ENCODE assay signal across 8 cellular contexts in the genomic region with DNA sequence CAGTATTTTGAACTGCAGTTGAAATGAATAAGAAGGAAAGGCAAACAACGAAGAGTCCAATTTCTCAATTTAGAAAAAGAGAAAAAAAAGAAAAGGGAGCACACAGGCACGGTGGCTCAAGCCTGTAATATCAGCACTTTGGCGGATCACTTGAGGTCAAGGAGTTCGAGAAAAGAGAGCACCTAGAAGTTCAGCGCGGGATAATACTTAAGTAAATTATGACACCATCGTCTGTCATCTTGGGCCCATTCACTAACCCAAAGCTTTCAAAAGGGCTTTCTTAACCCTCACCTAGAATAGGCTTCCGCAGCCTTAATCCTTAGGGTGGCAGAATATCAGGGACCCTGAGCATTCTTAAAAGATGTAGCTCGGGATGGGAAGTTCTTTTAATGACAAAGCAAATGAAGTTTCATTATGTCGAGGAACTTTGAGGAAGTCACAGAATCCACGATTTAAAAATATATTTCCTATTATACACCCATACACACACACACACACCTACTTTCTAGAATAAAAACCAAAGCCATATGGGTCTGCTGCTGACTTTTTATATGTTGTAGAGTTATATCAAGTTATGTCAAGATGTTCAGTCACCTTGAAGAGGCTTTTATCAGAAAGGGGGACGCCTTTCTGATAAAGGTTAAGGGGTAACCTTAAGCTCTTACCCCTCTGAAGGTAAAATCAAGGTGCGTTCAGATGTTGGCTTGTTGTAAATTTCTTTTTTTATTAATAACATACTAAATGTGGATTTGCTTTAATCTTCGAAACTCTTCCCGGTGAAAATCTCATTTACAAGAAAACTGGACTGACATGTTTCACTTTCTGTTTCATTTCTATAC. TPM values are rescaled to one million over a fixed set of nuclear protein-coding genes. Genes with fewer than 3 reads are reported as not detected.
A peak's percentile ranks its signal among the peaks of the same experiment; 100 is the strongest.
DNase-seq lines count a peak whose midpoint lies in the region; ATAC-seq and TF ChIP-seq lines count a peak whose summit lies in the region.

No MANE protein-coding gene starts in this region.

- H3K9me3 ChIP-seq in mucosa of stomach (ENCODE audit: control insufficient read depth, low read length) = no peaks in the 10 kb centered on the region

- H3K27me3 ChIP-seq in mucosa of stomach (ENCODE audit: control insufficient read depth, insufficient read depth, low read length) = no peaks in the 10 kb centered on the region

- DNase-seq in AG09309 (ENCODE audit: low read depth) = no peak
- no peak for DNase-seq in Jurkat, Clone E6-1 (ENCODE audit: low read depth, low spot score)
- DNase-seq in caudate nucleus (lab: John Stamatoyannopoulos, UW) = no peak
- no peak for DNase-seq in SKM-1 treated with dmso at 0.1 percent for 144 hours (lab: John Stamatoyannopoulos, UW; ENCODE audit: unreplicated experiment)
- no peak for DNase-seq in NCI-H526 (lab: John Stamatoyannopoulos, UW)

- ATAC-seq in HG02678 (IDR thresholded peaks at IDR 0.05; ENCODE audit: unreplicated experiment) = no peak
- ATAC-seq in GM18861 (IDR thresholded peaks at IDR 0.05; ENCODE audit: unreplicated experiment) = no peak

- peaks cover 12% of the 10 kb centered on the region for H3K4me1 ChIP-seq in mucosa of stomach (ENCODE audit: control insufficient read depth, insufficient read depth, low read length)

- no peaks in the 10 kb centered on the region for H3K36me3 ChIP-seq in mucosa of stomach (ENCODE audit: control insufficient read depth, insufficient read depth, low read length)

- H3K4me3 ChIP-seq in AG09309 (ENCODE audit: control insufficient read depth, low read depth, low read length) (peak overlapping the region; percentile 58), mucosa of stomach (ENCODE audit: low read length) (peak overlapping the region; percentile 49)
- peak overlapping the region; percentile 61 for H3K4me3 ChIP-seq in Jurkat, Clone E6-1 (ENCODE audit: low read length)

- peak overlapping the region; percentile 90 for H3K9ac ChIP-seq in mucosa of stomach (ENCODE audit: low read length)

- H3K27ac ChIP-seq in caudate nucleus (ENCODE audit: low read depth, low read length) = peak overlapping the region; percentile 69

- no peak for TF ChIP-seq CTCF in AG09309 (IDR thresholded peaks at IDR 0.05; ENCODE audit: control insufficient read depth, insufficient read depth, low read depth, low read length, missing control alignments)

RNA-seq across cellular contexts. Expression of a gene that starts 0.6 kb away (rescaled TPM):
- polyA plus RNA-seq in Jurkat, Clone E6-1 (2012; ENCODE audit: insufficient read depth, insufficient read length) = 1.4 TPM

RNA-seq across cellular contexts. Expression of a gene that starts 12.0 kb away (rescaled TPM):
- polyA plus RNA-seq in Jurkat, Clone E6-1 (2012; ENCODE audit: insufficient read depth, insufficient read length) = 65.2 TPM
